In genomic region chr9:34664281-34665108, GRCh38 we compare ENCODE assay signal across 8 cellular contexts. TPM values are rescaled to one million over a fixed set of nuclear protein-coding genes. Genes with fewer than 3 reads are reported as not detected.
DNase-seq lines count a peak whose midpoint lies in the region; ATAC-seq and TF ChIP-seq lines count a peak whose summit lies in the region.

No MANE protein-coding gene starts in this region.

- peaks cover 31% of the 10 kb centered on the region for H3K4me1 Mint-ChIP-seq in HFFc6 (ENCODE audit: low read depth)

- H3K36me3 Mint-ChIP-seq in HFFc6 (ENCODE audit: low read depth): peaks cover 20% of the 10 kb centered on the region

- peaks cover 3% of the 10 kb centered on the region for H3K27me3 Mint-ChIP-seq in HFFc6 (ENCODE audit: insufficient read depth)

- H3K4me3 Mint-ChIP-seq in HFFc6: peak overlapping the region; percentile 96

- TF ChIP-seq CTCF in HFFc6 (IDR thresholded peaks at IDR 0.05) (peak; percentile 90), lung (IDR thresholded peaks at IDR 0.05; ENCODE audit: control extremely low read depth, extremely low read depth) (peak; percentile 94)

- H3K9me3 Mint-ChIP-seq in HFFc6: peaks cover 5% of the 10 kb centered on the region

- peak overlapping the region; percentile 33 for H3K4me3 ChIP-seq in lung

- H3K9me3 ChIP-seq in lung (ENCODE audit: control insufficient read depth in 2 of 2, insufficient read depth in 1 of 2, low read length in 1 of 2): peaks cover 0 to 2% of the 10 kb centered on the region in 2 donors

- 12 to 20% methylated on average over 23 to 25 of the region's 25 CpGs for WGBS in lung, 2 donors

- no peaks in the 10 kb centered on the region for H3K27me3 ChIP-seq in lung (ENCODE audit: control insufficient read depth, insufficient read depth)

- peaks cover 1 to 7% of the 10 kb centered on the region in 2 donors for H3K36me3 ChIP-seq in lung (ENCODE audit: control insufficient read depth in 2 of 2, insufficient read depth in 2 of 2, low read length in 2 of 2)

- peak overlapping the region; percentile 82 for H3K27ac Mint-ChIP-seq in HFFc6

- DNase-seq in GM04504 (ENCODE audit: low read depth) (peak; percentile 63), HFFc6 (peak; percentile 79), NCI-H226 (peak; percentile 36), lung (ENCODE audit: low spot score) (peak; percentile 84)
- DNase-seq in activated CD4-positive, alpha-beta T cell treated with anti-CD3 and anti-CD28 coated beads, Interleukin-2, amount 50 U/mL, for 24 hours (ENCODE audit: low read depth in 1 of 2, low spot score in 1 of 2): peak; percentile 12 to 54
- DNase-seq in effector CD8-positive, alpha-beta T cell (lab: John Stamatoyannopoulos, UW): peak; percentile 58
- peak in 2 of 3 experiments; percentile 31 to 75 for DNase-seq in stimulated activated CD4-positive, alpha-beta T cell treated with anti-CD3 and anti-CD28 coated beads, TNF-alpha, amount 100 ng/mL, for 24 hours (ENCODE audit: low read depth in 3 of 3)

- peaks cover 0 to 5% of the 10 kb centered on the region in 2 donors for H3K4me1 ChIP-seq in lung (ENCODE audit: control insufficient read depth in 2 of 2, insufficient read depth in 2 of 2, low read length in 2 of 2)

- peak overlapping the region; percentile 83 to 87 for H3K27ac ChIP-seq in lung (ENCODE audit: low read depth in 1 of 2, low read length in 1 of 2)

- ATAC-seq in lung (ENCODE audit: insufficient read depth, low FRiP score): peak; percentile 39
- no peak for ATAC-seq in GM19397 (IDR thresholded peaks at IDR 0.05; ENCODE audit: unreplicated experiment)

RNA-seq across cellular contexts. Expression of gene CCL27, which starts 2.0 kb away (rescaled TPM):
- total RNA-seq in HFFc6 (2021; fragmentation: NEBNext Ultra II Directional; extraction: Animal tissue kit (Norgen Biotek cat#: 25700)): under 1 TPM in 1 of 6 experiments, not detected in 5; 0.88 TPM
- total RNA-seq in lung: under 1 TPM in 1 of 2 donors, not detected in 1; 0.55 TPM
- under 1 TPM in 1 of 2 donors, not detected in 1; 0.05 TPM for polyA plus RNA-seq in lung

RNA-seq across cellular contexts. Expression of gene IL11RA, which starts 12.5 kb away (rescaled TPM):
- 10 to 100 TPM; 20.9 to 26.3 (median 23.6) TPM for total RNA-seq in HFFc6 (2021; fragmentation: NEBNext Ultra II Directional; extraction: Animal tissue kit (Norgen Biotek cat#: 25700))
- 10 to 100 TPM; 14.5 to 30.5 TPM for total RNA-seq in lung
- 10 to 100 TPM in 1 of 2 donors, 1 to 10 TPM in 1; 5.5 to 10.7 TPM for polyA plus RNA-seq in lung

RNA-seq across cellular contexts. Expression of gene GALT, which starts 18.0 kb away (rescaled TPM):
- 10 to 100 TPM; 20.5 to 27.4 (median 22.0) TPM for total RNA-seq in HFFc6 (2021; fragmentation: NEBNext Ultra II Directional; extraction: Animal tissue kit (Norgen Biotek cat#: 25700))
- 10 to 100 TPM; 44.1 to 53.0 TPM for total RNA-seq in lung
- polyA plus RNA-seq in lung: 10 to 100 TPM; 23.9 to 38.7 TPM

RNA-seq across cellular contexts. Expression of gene CCL19, which starts 26.6 kb away (rescaled TPM):
- total RNA-seq in HFFc6 (2021; fragmentation: NEBNext Ultra II Directional; extraction: Animal tissue kit (Norgen Biotek cat#: 25700)): not detected
- total RNA-seq in lung: 10 to 100 TPM; 19.9 to 33.2 TPM
- polyA plus RNA-seq in lung: 10 to 100 TPM in 1 of 2 donors, 1 to 10 TPM in 1; 6.5 to 81.5 TPM

RNA-seq across cellular contexts. Expression of gene SIGMAR1, which starts 26.9 kb away (rescaled TPM):
- 100 to 1,000 TPM; 126 to 148 (median 138) TPM for total RNA-seq in HFFc6 (2021; fragmentation: NEBNext Ultra II Directional; extraction: Animal tissue kit (Norgen Biotek cat#: 25700))
- 10 to 100 TPM; 26.0 to 64.1 TPM for total RNA-seq in lung
- 10 to 100 TPM; 62.5 to 72.0 TPM for polyA plus RNA-seq in lung

Comparison
In these comparisons a context has a peak if more than half of its experiments do, and no peak if none do; other contexts are left out.
1. DNase-seq: peak in every context shown above with its lines; median percentile 84 in lung; 79 in HFFc6; 63 in GM04504; 58 in effector CD8-positive, alpha-beta T cell; 53 in stimulated activated CD4-positive, alpha-beta T cell treated with anti-CD3 and anti-CD28 coated beads, TNF-alpha, amount 100 ng/mL, for 24 hours; 36 in NCI-H226; 33 in activated CD4-positive, alpha-beta T cell treated with anti-CD3 and anti-CD28 coated beads, Interleukin-2, amount 50 U/mL, for 24 hours.